1 cellular context compared by ENCODE assay signal in the genomic region with DNA sequence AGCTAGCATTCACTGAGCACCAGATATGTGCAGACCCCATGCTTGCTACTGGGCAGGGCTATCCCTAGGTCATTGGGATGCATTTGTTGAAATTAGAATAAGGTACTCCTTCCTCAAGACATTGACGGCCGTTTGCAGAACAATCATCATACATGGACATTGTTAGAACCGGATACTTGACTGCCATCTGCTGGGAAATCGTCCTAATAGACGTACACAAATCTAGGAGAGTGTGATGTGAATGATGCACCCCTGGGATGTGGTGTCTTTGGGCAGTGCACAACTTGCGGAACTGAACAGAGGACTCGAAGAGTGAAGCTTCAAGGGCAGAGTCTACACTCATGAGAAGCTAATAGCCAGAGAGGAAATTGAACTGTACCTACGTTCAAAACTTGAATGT.
TF ChIP-seq lines count a peak whose summit lies in the region.

No MANE protein-coding gene starts in this region.

TF ChIP-seq in HepG2, 621 proteins besides CTCF, POLR2A, EP300 and RAD21 (continued from another document):
- TF ChIP-seq, protein P1, sequence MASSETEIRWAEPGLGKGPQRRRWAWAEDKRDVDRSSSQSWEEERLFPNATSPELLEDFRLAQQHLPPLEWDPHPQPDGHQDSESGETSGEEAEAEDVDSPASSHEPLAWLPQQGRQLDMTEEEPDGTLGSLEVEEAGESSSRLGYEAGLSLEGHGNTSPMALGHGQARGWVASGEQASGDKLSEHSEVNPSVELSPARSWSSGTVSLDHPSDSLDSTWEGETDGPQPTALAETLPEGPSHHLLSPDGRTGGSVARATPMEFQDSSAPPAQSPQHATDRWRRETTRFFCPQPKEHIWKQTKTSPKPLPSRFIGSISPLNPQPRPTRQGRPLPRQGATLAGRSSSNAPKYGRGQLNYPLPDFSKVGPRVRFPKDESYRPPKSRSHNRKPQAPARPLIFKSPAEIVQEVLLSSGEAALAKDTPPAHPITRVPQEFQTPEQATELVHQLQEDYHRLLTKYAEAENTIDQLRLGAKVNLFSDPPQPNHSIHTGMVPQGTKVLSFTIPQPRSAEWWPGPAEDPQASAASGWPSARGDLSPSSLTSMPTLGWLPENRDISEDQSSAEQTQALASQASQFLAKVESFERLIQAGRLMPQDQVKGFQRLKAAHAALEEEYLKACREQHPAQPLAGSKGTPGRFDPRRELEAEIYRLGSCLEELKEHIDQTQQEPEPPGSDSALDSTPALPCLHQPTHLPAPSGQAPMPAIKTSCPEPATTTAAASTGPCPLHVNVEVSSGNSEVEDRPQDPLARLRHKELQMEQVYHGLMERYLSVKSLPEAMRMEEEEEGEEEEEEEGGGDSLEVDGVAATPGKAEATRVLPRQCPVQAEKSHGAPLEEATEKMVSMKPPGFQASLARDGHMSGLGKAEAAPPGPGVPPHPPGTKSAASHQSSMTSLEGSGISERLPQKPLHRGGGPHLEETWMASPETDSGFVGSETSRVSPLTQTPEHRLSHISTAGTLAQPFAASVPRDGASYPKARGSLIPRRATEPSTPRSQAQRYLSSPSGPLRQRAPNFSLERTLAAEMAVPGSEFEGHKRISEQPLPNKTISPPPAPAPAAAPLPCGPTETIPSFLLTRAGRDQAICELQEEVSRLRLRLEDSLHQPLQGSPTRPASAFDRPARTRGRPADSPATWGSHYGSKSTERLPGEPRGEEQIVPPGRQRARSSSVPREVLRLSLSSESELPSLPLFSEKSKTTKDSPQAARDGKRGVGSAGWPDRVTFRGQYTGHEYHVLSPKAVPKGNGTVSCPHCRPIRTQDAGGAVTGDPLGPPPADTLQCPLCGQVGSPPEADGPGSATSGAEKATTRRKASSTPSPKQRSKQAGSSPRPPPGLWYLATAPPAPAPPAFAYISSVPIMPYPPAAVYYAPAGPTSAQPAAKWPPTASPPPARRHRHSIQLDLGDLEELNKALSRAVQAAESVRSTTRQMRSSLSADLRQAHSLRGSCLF (CRISPR knock-in tag; IDR thresholded peaks at IDR 0.05; ENCODE audit: borderline replicate concordance): no peak
- TF ChIP-seq MED13 (CRISPR knock-in tag; IDR thresholded peaks at IDR 0.05) (no peak), STAG1 (CRISPR knock-in tag; IDR thresholded peaks at IDR 0.05) (peak; percentile 62), ZNF782 (CRISPR knock-in tag; IDR thresholded peaks at IDR 0.05; ENCODE audit: borderline replicate concordance) (no peak), SMAD3 (CRISPR knock-in tag; IDR thresholded peaks at IDR 0.05) (no peak), ZFAT (CRISPR knock-in tag; conservative IDR thresholded peaks at IDR 0.05) (no peak), ATAD3A (CRISPR knock-in tag; IDR thresholded peaks at IDR 0.05) (no peak), MED1 (CRISPR knock-in tag; IDR thresholded peaks at IDR 0.05) (no peak), MZF1 (CRISPR knock-in tag; IDR thresholded peaks at IDR 0.05; ENCODE audit: borderline replicate concordance) (no peak)
